In the genomic region with DNA sequence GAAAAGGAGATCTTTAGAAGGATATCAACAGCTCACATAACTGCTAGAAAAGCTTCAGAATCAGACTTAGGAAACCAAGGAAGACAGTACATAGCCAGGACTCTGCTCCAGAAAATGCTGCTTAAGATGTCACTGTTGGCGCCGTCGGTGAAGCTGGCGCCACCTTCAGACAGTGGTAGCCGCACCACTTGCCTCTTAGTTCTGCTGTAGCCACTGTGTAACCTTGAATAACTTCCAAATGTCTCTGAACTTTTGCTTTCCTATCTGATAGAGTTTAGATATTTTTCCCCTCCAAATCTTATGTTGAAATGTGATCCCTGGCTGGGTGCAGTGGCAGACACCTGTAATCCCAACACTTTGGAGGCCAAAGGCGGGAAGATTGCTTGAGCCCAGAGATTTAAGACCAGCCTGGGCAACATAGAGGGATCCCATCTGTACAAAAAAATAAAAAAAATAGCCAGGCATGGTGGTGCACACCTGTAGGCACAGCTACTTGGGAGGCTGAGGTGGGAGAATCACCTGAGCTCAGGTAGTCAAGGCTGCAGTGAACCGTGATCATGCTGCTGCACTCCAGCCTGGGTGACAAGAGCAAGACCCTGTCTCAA, we compare ENCODE assay signal across 12 cellular contexts. TPM values are rescaled to one million over a fixed set of nuclear protein-coding genes. Genes with fewer than 3 reads are reported as not detected.
DNase-seq lines count a peak whose midpoint lies in the region; ATAC-seq and TF ChIP-seq lines count a peak whose summit lies in the region.
"Had no signal": no experiment of that assay in that cellular context is flagged by ENCODE, and none has a peak within 500 bp of the region (broad histone marks: within the 10 kb centered on the region; RNA-seq: fewer than 3 reads in every experiment).

No MANE protein-coding gene starts in this region.

- H3K27me3 ChIP-seq in heart left ventricle (no peaks in the 10 kb centered on the region), right atrium auricular region (no peaks in the 10 kb centered on the region)
- H3K27me3 ChIP-seq: SJCRH30 had no signal

- peaks cover 34% of the 10 kb centered on the region for H3K27me3 Mint-ChIP-seq in type B pancreatic cell

- H3K4me1 Mint-ChIP-seq in type B pancreatic cell (ENCODE audit: unreplicated experiment): no peaks in the 10 kb centered on the region

- H3K9me3 ChIP-seq in heart left ventricle: no peaks in the 10 kb centered on the region
- H3K9me3 ChIP-seq in right atrium auricular region: no peaks in the 10 kb centered on the region
- H3K9me3 ChIP-seq: SJCRH30 had no signal

- H3K27ac Mint-ChIP-seq in type B pancreatic cell: no peak overlapping the region

- peaks cover 6% of the 10 kb centered on the region for H3K9me3 Mint-ChIP-seq in type B pancreatic cell

- WGBS in heart left ventricle, 4 donors: 33 to 45% (median 35%) methylated on average over 7 of the region's 7 CpGs

- intact Hi-C loops in heart left ventricle (cut with DNase I): loop anchor here in 4 of 10 donors (10.0 kb wide), 2 partner anchors 251 to 261 kb away; no protein-coding TSS in a partner anchor

- H3K36me3 Mint-ChIP-seq in type B pancreatic cell: no peaks in the 10 kb centered on the region

- ATAC-seq in heart left ventricle (peak; percentile 53 to 72 (median 58)), SK-N-SH treated with all-trans-retinoic acid at 6 μM for 48 hours (peak; percentile 74)

- H3K4me3 Mint-ChIP-seq in type B pancreatic cell: no peak overlapping the region

- no peaks in the 10 kb centered on the region for H3K4me1 ChIP-seq in heart left ventricle
- no peaks in the 10 kb centered on the region for H3K4me1 ChIP-seq in right atrium auricular region
- H3K4me1 ChIP-seq: SJCRH30 had no signal

- TF ChIP-seq POLR2A in heart left ventricle (IDR thresholded peaks at IDR 0.05): no peak

- H3K36me3 ChIP-seq in heart left ventricle (no peaks in the 10 kb centered on the region), right atrium auricular region (no peaks in the 10 kb centered on the region)
- H3K36me3 ChIP-seq: SJCRH30 had no signal

- no peak overlapping the region for H3K27ac ChIP-seq in heart left ventricle
- H3K27ac ChIP-seq in right atrium auricular region: no peak overlapping the region
- H3K27ac ChIP-seq: SJCRH30 had no signal

- H3K4me3 ChIP-seq in heart left ventricle: no peak overlapping the region
- no peak overlapping the region for H3K4me3 ChIP-seq in right atrium auricular region
- no peak overlapping the region for H3K4me3 ChIP-seq in fibroblast of villous mesenchyme (ENCODE audit: low read depth, low read length)
- H3K4me3 ChIP-seq: SJCRH30 had no signal

- peak in 9 of 12 donors; percentile 6 to 53 (median 20) for TF ChIP-seq CTCF in heart left ventricle (IDR thresholded peaks at IDR 0.05)
- peak in 1 of 2 donors; percentile 48 for TF ChIP-seq CTCF in right atrium auricular region (IDR thresholded peaks at IDR 0.05)
- TF ChIP-seq CTCF in fibroblast of villous mesenchyme (IDR thresholded peaks at IDR 0.05; ENCODE audit: insufficient read depth, low read depth, low read length): peak; percentile 53
- TF ChIP-seq CTCF in type B pancreatic cell (conservative IDR thresholded peaks at IDR 0.05): peak; percentile 33

- DNase-seq in heart left ventricle: peak in 1 of 5 donors; percentile 62
- no peak for DNase-seq in right atrium auricular region (ENCODE audit: low spot score)
- DNase-seq in fibroblast of villous mesenchyme (ENCODE audit: low read depth): peak; percentile 22
- DNase-seq in type B pancreatic cell (ENCODE audit: extremely low spot score, unreplicated experiment): no peak
- no peak for DNase-seq in superior temporal gyrus (ENCODE audit: extremely low spot score)
- no peak for DNase-seq in NCI-H1436 (lab: John Stamatoyannopoulos, UW)
- no peak for DNase-seq in activated CD4-positive, CD25-positive, alpha-beta regulatory T cell treated with anti-CD3 and anti-CD28 coated beads, Interleukin-2, amount 50 U/mL, for 72 hours
- DNase-seq: activated effector memory CD4-positive, alpha-beta T cell treated with Interleukin-2 at 50 U/mL for 16 hours; retina; SJCRH30; stimulated activated naive CD4-positive, alpha-beta T cell treated with Interleukin-2 at 50 U/mL for 16 hours had no signal

TF ChIP-seq in SK-N-SH treated with all-trans-retinoic acid at 6 μM for 48 hours, 23 proteins besides CTCF, POLR2A, EP300 and RAD21:
- TF ChIP-seq TCF4 (CRISPR knock-in tag; IDR thresholded peaks at IDR 0.05; ENCODE audit: borderline replicate concordance) (no peak), OSR1 (CRISPR knock-in tag; IDR thresholded peaks at IDR 0.05) (no peak), ZC3H10 (CRISPR knock-in tag; IDR thresholded peaks at IDR 0.05) (no peak), BACH2 (CRISPR knock-in tag; IDR thresholded peaks at IDR 0.05; ENCODE audit: borderline replicate concordance) (no peak), ZFP30 (CRISPR knock-in tag; IDR thresholded peaks at IDR 0.05) (no peak), ESRRG (CRISPR knock-in tag; IDR thresholded peaks at IDR 0.05) (no peak), CREB5 (CRISPR knock-in tag; IDR thresholded peaks at IDR 0.05; ENCODE audit: low read depth) (no peak), CSDC2 (CRISPR knock-in tag; IDR thresholded peaks at IDR 0.05) (no peak)
- TF ChIP-seq, protein P1, sequence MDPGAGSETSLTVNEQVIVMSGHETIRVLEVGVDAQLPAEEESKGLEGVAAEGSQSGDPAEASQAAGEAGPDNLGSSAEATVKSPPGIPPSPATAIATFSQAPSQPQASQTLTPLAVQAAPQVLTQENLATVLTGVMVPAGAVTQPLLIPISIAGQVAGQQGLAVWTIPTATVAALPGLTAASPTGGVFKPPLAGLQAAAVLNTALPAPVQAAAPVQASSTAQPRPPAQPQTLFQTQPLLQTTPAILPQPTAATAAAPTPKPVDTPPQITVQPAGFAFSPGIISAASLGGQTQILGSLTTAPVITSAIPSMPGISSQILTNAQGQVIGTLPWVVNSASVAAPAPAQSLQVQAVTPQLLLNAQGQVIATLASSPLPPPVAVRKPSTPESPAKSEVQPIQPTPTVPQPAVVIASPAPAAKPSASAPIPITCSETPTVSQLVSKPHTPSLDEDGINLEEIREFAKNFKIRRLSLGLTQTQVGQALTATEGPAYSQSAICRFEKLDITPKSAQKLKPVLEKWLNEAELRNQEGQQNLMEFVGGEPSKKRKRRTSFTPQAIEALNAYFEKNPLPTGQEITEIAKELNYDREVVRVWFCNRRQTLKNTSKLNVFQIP (CRISPR knock-in tag; IDR thresholded peaks at IDR 0.05; ENCODE audit: borderline replicate concordance, low read depth): no peak
- TF ChIP-seq, protein P2, sequence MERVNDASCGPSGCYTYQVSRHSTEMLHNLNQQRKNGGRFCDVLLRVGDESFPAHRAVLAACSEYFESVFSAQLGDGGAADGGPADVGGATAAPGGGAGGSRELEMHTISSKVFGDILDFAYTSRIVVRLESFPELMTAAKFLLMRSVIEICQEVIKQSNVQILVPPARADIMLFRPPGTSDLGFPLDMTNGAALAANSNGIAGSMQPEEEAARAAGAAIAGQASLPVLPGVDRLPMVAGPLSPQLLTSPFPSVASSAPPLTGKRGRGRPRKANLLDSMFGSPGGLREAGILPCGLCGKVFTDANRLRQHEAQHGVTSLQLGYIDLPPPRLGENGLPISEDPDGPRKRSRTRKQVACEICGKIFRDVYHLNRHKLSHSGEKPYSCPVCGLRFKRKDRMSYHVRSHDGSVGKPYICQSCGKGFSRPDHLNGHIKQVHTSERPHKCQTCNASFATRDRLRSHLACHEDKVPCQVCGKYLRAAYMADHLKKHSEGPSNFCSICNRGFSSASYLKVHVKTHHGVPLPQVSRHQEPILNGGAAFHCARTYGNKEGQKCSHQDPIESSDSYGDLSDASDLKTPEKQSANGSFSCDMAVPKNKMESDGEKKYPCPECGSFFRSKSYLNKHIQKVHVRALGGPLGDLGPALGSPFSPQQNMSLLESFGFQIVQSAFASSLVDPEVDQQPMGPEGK (CRISPR knock-in tag; IDR thresholded peaks at IDR 0.05; ENCODE audit: borderline replicate concordance): no peak
TF ChIP-seq in SK-N-SH treated with all-trans-retinoic acid at 6 μM for 48 hours: peak in this region for 0.

RNA-seq across cellular contexts. Expression of gene USP31, which starts 6.3 kb away (rescaled TPM):
- total RNA-seq in heart left ventricle (10 to 100 TPM; 19.1 to 49.9 (median 23.8) TPM), right atrium auricular region (10 to 100 TPM; 19.7 to 29.0 TPM), fibroblast of villous mesenchyme (9.3 and 11.2 TPM in 2 replicates), type B pancreatic cell (ENCODE audit: low replicate concordance) (9.1 and 12.3 TPM in 2 replicates)
- 10 to 100 TPM in 1 of 2 donors, 1 to 10 TPM in 1; 9.2 to 48.2 TPM for polyA plus RNA-seq in heart left ventricle

RNA-seq across cellular contexts. Expression of gene SCNN1G, which starts 27.0 kb away (rescaled TPM):
- total RNA-seq in heart left ventricle (under 1 TPM in 3 of 9 donors, not detected in 6; 0.08 to 0.20 (median 0.16) TPM), right atrium auricular region (not detected), fibroblast of villous mesenchyme (not detected in 2 replicates), type B pancreatic cell (ENCODE audit: low replicate concordance) (1.3 and 1.4 TPM in 2 replicates)
- polyA plus RNA-seq in heart left ventricle: under 1 TPM in 1 of 2 donors, not detected in 1; 0.03 TPM
- total RNA-seq: SJCRH30 had no signal
